Comparison of ENCODE assay signal across 25 cellular contexts in genomic region chr12:127260959-127261358, GRCh38.
"Had no signal": no experiment of that assay in that cellular context is flagged by ENCODE, and none has a peak within 500 bp of the region (broad histone marks: within the 10 kb centered on the region; RNA-seq: fewer than 3 reads in every experiment).

No MANE protein-coding gene starts in this region.

- DNase-seq: activated B cell treated with CpG ODN at 0.5 μM for 24 hours; activated CD4-positive, alpha-beta T cell treated with anti-CD3 and anti-CD28 coated beads for 1 hour; activated CD4-positive, alpha-beta T cell treated with anti-CD3 and anti-CD28 coated beads, Interleukin-2, amount 10 ng/mL, durations not matched to agents 24 days and 14 days; activated CD4-positive, alpha-beta T cell treated with anti-CD3 and anti-CD28 coated beads, Interleukin-2, amount 50 U/mL, for 48 hours; activated CD8-positive, alpha-beta memory T cell treated with anti-CD3 and anti-CD28 coated beads, Interleukin-2, amount 10 ng/mL, durations not matched to agents 7 days and 5 days; activated effector memory CD4-positive, alpha-beta T cell treated with anti-CD3 and anti-CD28 coated beads, Interleukin-2, amount 50 U/mL, for 16 hours; activated naive CD4-positive, alpha-beta T cell treated with Interleukin-2 at 50 U/mL for 16 hours; activated naive CD8-positive, alpha-beta T cell treated with anti-CD3 and anti-CD28 coated beads, Interleukin-2, amount 50 U/mL, for 24 hours; activated T-cell treated with anti-CD3 and anti-CD28 coated beads, Interleukin-2, amount 50 U/mL, for 4 hours; amniotic stem cell; NCI-H1092; NCI-H1417; NCI-H1930; NCI-H2171; NCI-H2227 treated with DMSO at 0.1 percent for 48 hours; NCI-H446 treated with DMSO at 0.1 percent for 48 hours; NCI-H526; NCI-H82; OCI-M1; Peyer's patch; SHP77 treated with DMSO at 0.1 percent for 48 hours had no signal

- H3K36me3 Mint-ChIP-seq: activated CD8-positive, alpha-beta memory T cell treated with anti-CD3 and anti-CD28 coated beads, Interleukin-2, amount 10 ng/mL, durations not matched to agents 7 days and 5 days; activated naive CD4-positive, alpha-beta T cell treated with anti-CD3 and anti-CD28 coated beads, Interleukin-2, amount 50 U/mL, for 72 hours had no signal

- H3K27ac ChIP-seq: brain microvascular endothelial cell, cardiac muscle cell, Peyer's patch had no signal

- H3K9me3 Mint-ChIP-seq: activated CD4-positive, alpha-beta T cell treated with anti-CD3 and anti-CD28 coated beads, Interleukin-2, amount 10 ng/mL, durations not matched to agents 24 days and 14 days; activated naive CD8-positive, alpha-beta T cell treated with anti-CD3 and anti-CD28 coated beads, Interleukin-2, amount 50 U/mL, for 24 hours; T-helper 1 cell treated with Interleukin-12 subunit alpha and Interleukin-12 subunit beta and Interleukin-4 antibody, amounts not matched to agents 30 μg/mL and 1 μg/mL, for 36 hours had no signal

- H3K36me3 ChIP-seq: brain microvascular endothelial cell, cardiac muscle cell, Peyer's patch had no signal

- H3K27ac Mint-ChIP-seq: activated B cell treated with CpG ODN at 0.5 μM for 24 hours; activated CD4-positive, alpha-beta T cell treated with anti-CD3 and anti-CD28 coated beads, Interleukin-2, amount 10 ng/mL, durations not matched to agents 24 days and 14 days; activated CD8-positive, alpha-beta memory T cell treated with anti-CD3 and anti-CD28 coated beads, Interleukin-2, amount 10 ng/mL, durations not matched to agents 7 days and 5 days; activated naive CD4-positive, alpha-beta T cell treated with anti-CD3 and anti-CD28 coated beads, Interleukin-2, amount 50 U/mL, for 72 hours; activated naive CD8-positive, alpha-beta T cell treated with anti-CD3 and anti-CD28 coated beads, Interleukin-2, amount 50 U/mL, for 24 hours; T-helper 1 cell treated with Interleukin-12 subunit alpha and Interleukin-12 subunit beta and Interleukin-4 antibody, amounts not matched to agents 30 μg/mL and 1 μg/mL, for 36 hours had no signal

- H3K4me1 ChIP-seq: Peyer's patch had no signal

- H3K4me1 Mint-ChIP-seq: activated B cell treated with CpG ODN at 0.5 μM for 24 hours; activated CD4-positive, alpha-beta T cell treated with anti-CD3 and anti-CD28 coated beads, Interleukin-2, amount 10 ng/mL, durations not matched to agents 24 days and 14 days; activated CD8-positive, alpha-beta memory T cell treated with anti-CD3 and anti-CD28 coated beads, Interleukin-2, amount 10 ng/mL, durations not matched to agents 7 days and 5 days; activated naive CD8-positive, alpha-beta T cell treated with anti-CD3 and anti-CD28 coated beads, Interleukin-2, amount 50 U/mL, for 24 hours had no signal

- H3K27me3 Mint-ChIP-seq: activated B cell treated with CpG ODN at 0.5 μM for 24 hours; activated CD8-positive, alpha-beta memory T cell treated with anti-CD3 and anti-CD28 coated beads, Interleukin-2, amount 10 ng/mL, durations not matched to agents 7 days and 5 days had no signal

- H3K27me3 ChIP-seq: brain microvascular endothelial cell, cardiac muscle cell, Peyer's patch had no signal

- H3K9me3 ChIP-seq: Peyer's patch had no signal

- H3K4me3 Mint-ChIP-seq: activated B cell treated with CpG ODN at 0.5 μM for 24 hours; activated CD4-positive, alpha-beta T cell treated with anti-CD3 and anti-CD28 coated beads, Interleukin-2, amount 10 ng/mL, durations not matched to agents 24 days and 14 days; activated CD8-positive, alpha-beta memory T cell treated with anti-CD3 and anti-CD28 coated beads, Interleukin-2, amount 10 ng/mL, durations not matched to agents 7 days and 5 days; activated naive CD8-positive, alpha-beta T cell treated with anti-CD3 and anti-CD28 coated beads, Interleukin-2, amount 50 U/mL, for 24 hours; activated T-cell treated with anti-CD3 and anti-CD28 coated beads, Interleukin-2, amount 50 U/mL, for 4 hours; T-helper 1 cell treated with Interleukin-12 subunit alpha and Interleukin-12 subunit beta and Interleukin-4 antibody, amounts not matched to agents 30 μg/mL and 1 μg/mL, for 36 hours had no signal

- H3K4me3 ChIP-seq: cardiac muscle cell, Peyer's patch had no signal
